ENCODE assay signal across 2 cellular contexts in the genomic region with DNA sequence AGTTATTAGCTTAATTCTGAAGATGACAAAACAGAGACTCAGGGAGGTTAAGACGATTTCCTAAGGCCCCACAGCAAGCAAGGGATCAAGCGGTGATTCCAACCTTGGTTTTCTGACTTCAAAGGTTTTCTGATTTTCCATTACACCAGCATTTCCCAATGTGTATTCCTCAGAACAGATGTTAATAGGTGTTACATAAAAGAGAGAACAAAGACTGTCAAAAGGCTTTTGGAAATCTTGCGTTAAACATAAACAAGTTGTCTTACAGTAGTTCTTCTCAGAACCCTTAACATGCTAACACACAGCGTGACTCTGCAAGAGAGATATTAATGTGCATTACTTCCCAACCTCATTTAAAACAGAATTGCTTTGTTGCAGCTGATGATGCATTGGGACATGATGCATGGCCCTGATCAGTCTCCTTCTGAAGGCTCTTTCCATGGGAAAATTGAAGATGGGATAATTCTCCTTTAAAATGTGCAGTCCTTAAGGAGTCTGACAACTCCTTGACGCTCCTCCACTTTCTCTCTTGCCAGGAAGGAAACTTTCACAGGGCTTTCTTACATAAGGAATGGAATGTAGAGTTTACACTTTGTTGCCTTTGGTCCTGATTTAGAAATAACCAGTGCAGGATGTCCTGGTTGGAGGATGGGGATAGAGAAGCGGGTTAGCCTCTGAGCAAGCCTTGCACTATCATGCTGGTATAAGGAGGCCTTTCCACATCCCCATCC.
A peak's percentile ranks its signal among the peaks of the same experiment; 100 is the strongest.
TF ChIP-seq lines count a peak whose summit lies in the region.

No MANE protein-coding gene starts in this region.

TF ChIP-seq in HepG2, 621 proteins besides CTCF, POLR2A, EP300 and RAD21 (continues in another document):
- TF ChIP-seq SAP130 (CRISPR knock-in tag; IDR thresholded peaks at IDR 0.05; ENCODE audit: low read depth) = peak; percentile 34
- TF ChIP-seq, protein P1, sequence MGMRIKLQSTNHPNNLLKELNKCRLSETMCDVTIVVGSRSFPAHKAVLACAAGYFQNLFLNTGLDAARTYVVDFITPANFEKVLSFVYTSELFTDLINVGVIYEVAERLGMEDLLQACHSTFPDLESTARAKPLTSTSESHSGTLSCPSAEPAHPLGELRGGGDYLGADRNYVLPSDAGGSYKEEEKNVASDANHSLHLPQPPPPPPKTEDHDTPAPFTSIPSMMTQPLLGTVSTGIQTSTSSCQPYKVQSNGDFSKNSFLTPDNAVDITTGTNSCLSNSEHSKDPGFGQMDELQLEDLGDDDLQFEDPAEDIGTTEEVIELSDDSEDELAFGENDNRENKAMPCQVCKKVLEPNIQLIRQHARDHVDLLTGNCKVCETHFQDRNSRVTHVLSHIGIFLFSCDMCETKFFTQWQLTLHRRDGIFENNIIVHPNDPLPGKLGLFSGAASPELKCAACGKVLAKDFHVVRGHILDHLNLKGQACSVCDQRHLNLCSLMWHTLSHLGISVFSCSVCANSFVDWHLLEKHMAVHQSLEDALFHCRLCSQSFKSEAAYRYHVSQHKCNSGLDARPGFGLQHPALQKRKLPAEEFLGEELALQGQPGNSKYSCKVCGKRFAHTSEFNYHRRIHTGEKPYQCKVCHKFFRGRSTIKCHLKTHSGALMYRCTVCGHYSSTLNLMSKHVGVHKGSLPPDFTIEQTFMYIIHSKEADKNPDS (CRISPR knock-in tag; IDR thresholded peaks at IDR 0.05) = no peak
- TF ChIP-seq TBX3 (IDR thresholded peaks at IDR 0.05; ENCODE audit: borderline replicate concordance) = no peak
- peak; percentile 41; the same call in 1 of the 2 replicates for TF ChIP-seq PHF21A (CRISPR knock-in tag; IDR thresholded peaks at IDR 0.05)
- TF ChIP-seq RARA (CRISPR knock-in tag; IDR thresholded peaks at IDR 0.05) = peak; percentile 18; the same call in 1 of the 2 replicates
- TF ChIP-seq, protein P2, sequence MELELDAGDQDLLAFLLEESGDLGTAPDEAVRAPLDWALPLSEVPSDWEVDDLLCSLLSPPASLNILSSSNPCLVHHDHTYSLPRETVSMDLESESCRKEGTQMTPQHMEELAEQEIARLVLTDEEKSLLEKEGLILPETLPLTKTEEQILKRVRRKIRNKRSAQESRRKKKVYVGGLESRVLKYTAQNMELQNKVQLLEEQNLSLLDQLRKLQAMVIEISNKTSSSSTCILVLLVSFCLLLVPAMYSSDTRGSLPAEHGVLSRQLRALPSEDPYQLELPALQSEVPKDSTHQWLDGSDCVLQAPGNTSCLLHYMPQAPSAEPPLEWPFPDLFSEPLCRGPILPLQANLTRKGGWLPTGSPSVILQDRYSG (CRISPR knock-in tag; IDR thresholded peaks at IDR 0.05) = 0 out of 2 replicates have a peak, but pooled peaks have one; percentile 44
- TF ChIP-seq ZNF350 (CRISPR knock-in tag; IDR thresholded peaks at IDR 0.05; ENCODE audit: borderline replicate concordance, low read depth) = no peak
- no peak for TF ChIP-seq ZNF746 (CRISPR knock-in tag; IDR thresholded peaks at IDR 0.05)
- TF ChIP-seq AGO1 (IDR thresholded peaks at IDR 0.05; ENCODE audit: low read depth, low read length, poor library complexity, severe bottlenecking) = no peak
- TF ChIP-seq ZC3H4 (CRISPR knock-in tag; IDR thresholded peaks at IDR 0.05; ENCODE audit: borderline replicate concordance) = no peak
- no peak for TF ChIP-seq ZNF678 (CRISPR knock-in tag; IDR thresholded peaks at IDR 0.05)
- TF ChIP-seq ZNF674 (CRISPR knock-in tag; IDR thresholded peaks at IDR 0.05; ENCODE audit: low read depth) = no peak
- no peak for TF ChIP-seq ZNF672 (CRISPR knock-in tag; IDR thresholded peaks at IDR 0.05)
- TF ChIP-seq CBX1 (IDR thresholded peaks at IDR 0.05; ENCODE audit: low read depth) = no peak
- peak; percentile 55; the same call in 1 of the 2 replicates for TF ChIP-seq MED1 (CRISPR knock-in tag; IDR thresholded peaks at IDR 0.05)
- no peak for TF ChIP-seq HNRNPLL (IDR thresholded peaks at IDR 0.05; ENCODE audit: low read depth, low read length, poor library complexity, severe bottlenecking)
- no peak for TF ChIP-seq BRD4 (CRISPR knock-in tag; IDR thresholded peaks at IDR 0.05)
- TF ChIP-seq SMAD9 (CRISPR knock-in tag; IDR thresholded peaks at IDR 0.05) = no peak
- TF ChIP-seq ZNF337 (CRISPR knock-in tag; IDR thresholded peaks at IDR 0.05; ENCODE audit: borderline replicate concordance, low read depth) = no peak; the same call in 1 of the 2 replicates
- TF ChIP-seq, protein P3, sequence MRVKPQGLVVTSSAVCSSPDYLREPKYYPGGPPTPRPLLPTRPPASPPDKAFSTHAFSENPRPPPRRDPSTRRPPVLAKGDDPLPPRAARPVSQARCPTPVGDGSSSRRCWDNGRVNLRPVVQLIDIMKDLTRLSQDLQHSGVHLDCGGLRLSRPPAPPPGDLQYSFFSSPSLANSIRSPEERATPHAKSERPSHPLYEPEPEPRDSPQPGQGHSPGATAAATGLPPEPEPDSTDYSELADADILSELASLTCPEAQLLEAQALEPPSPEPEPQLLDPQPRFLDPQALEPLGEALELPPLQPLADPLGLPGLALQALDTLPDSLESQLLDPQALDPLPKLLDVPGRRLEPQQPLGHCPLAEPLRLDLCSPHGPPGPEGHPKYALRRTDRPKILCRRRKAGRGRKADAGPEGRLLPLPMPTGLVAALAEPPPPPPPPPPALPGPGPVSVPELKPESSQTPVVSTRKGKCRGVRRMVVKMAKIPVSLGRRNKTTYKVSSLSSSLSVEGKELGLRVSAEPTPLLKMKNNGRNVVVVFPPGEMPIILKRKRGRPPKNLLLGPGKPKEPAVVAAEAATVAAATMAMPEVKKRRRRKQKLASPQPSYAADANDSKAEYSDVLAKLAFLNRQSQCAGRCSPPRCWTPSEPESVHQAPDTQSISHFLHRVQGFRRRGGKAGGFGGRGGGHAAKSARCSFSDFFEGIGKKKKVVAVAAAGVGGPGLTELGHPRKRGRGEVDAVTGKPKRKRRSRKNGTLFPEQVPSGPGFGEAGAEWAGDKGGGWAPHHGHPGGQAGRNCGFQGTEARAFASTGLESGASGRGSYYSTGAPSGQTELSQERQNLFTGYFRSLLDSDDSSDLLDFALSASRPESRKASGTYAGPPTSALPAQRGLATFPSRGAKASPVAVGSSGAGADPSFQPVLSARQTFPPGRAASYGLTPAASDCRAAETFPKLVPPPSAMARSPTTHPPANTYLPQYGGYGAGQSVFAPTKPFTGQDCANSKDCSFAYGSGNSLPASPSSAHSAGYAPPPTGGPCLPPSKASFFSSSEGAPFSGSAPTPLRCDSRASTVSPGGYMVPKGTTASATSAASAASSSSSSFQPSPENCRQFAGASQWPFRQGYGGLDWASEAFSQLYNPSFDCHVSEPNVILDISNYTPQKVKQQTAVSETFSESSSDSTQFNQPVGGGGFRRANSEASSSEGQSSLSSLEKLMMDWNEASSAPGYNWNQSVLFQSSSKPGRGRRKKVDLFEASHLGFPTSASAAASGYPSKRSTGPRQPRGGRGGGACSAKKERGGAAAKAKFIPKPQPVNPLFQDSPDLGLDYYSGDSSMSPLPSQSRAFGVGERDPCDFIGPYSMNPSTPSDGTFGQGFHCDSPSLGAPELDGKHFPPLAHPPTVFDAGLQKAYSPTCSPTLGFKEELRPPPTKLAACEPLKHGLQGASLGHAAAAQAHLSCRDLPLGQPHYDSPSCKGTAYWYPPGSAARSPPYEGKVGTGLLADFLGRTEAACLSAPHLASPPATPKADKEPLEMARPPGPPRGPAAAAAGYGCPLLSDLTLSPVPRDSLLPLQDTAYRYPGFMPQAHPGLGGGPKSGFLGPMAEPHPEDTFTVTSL (CRISPR knock-in tag; IDR thresholded peaks at IDR 0.05; ENCODE audit: borderline replicate concordance) = peak; percentile 14; the same call in 1 of the 2 replicates

TF ChIP-seq in HEK293T, 16 proteins besides CTCF, POLR2A, EP300 and RAD21:
- TF ChIP-seq NFRKB (IDR thresholded peaks at IDR 0.05) (no peak), HDGF (IDR thresholded peaks at IDR 0.05; ENCODE audit: borderline replicate concordance) (no peak), ZNF384 (IDR thresholded peaks at IDR 0.05) (no peak), LEF1 (IDR thresholded peaks at IDR 0.05; ENCODE audit: borderline replicate concordance) (no peak), ARNT (IDR thresholded peaks at IDR 0.05) (no peak), FOXM1 (IDR thresholded peaks at IDR 0.05; ENCODE audit: borderline replicate concordance) (no peak), FOXA1 (IDR thresholded peaks at IDR 0.05) (no peak), SUZ12 (IDR thresholded peaks at IDR 0.05) (no peak), SP1 (IDR thresholded peaks at IDR 0.05) (no peak), ELF4 (IDR thresholded peaks at IDR 0.05) (no peak), CTBP1 (IDR thresholded peaks at IDR 0.05; ENCODE audit: borderline replicate concordance) (no peak), TARDBP (IDR thresholded peaks at IDR 0.05) (no peak), L3MBTL2 (conservative IDR thresholded peaks at IDR 0.05) (no peak)
- TF ChIP-seq, protein P4, sequence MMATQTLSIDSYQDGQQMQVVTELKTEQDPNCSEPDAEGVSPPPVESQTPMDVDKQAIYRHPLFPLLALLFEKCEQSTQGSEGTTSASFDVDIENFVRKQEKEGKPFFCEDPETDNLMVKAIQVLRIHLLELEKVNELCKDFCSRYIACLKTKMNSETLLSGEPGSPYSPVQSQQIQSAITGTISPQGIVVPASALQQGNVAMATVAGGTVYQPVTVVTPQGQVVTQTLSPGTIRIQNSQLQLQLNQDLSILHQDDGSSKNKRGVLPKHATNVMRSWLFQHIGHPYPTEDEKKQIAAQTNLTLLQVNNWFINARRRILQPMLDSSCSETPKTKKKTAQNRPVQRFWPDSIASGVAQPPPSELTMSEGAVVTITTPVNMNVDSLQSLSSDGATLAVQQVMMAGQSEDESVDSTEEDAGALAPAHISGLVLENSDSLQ (IDR thresholded peaks at IDR 0.05) = no peak
